Comparison of ENCODE assay signal across 12 cellular contexts in the genomic region with DNA sequence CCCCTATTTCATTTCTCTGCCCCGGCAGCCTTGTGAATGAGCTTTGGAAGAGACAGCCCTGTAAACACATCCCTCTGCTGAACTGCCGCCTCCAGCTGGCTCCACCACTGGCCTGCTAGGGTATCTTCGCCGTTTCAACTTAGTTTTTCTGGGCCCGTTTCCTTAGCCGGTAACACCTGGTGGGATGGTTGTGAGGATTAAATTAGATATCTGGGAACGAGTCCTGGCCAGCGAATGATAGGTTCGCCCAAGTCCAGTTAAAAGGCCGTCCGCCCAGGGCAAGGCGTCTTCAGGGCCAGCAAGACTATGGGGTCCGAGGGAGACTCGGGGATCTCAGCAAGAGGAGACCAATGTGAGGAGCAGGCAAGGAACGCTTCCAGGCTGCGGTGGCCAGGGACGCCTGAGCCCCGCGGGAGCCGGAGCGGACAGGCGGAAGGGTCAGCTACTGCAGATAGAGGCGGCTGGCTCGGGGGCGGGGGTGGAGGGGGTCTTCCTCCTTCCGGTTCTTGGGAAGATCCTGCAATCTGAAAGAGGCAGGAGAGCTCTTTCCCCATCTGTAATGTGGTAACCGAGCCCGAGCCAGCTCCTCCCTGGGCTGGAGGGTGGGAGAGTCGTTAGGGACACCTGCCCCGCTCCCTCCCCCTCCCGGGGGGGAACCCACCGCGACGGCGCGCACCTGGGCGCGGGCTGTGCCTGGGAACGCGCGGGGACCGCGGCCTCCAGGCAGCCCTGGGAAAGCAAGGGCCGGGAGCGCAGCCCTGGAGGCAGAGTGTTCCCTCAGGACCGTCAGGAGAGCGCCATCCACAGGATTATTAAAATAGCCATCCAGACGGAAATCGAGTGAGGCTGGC. TPM values are rescaled to one million over a fixed set of nuclear protein-coding genes. Genes with fewer than 3 reads are reported as not detected.
DNase-seq lines count a peak whose midpoint lies in the region; ATAC-seq, FAIRE-seq and TF ChIP-seq lines count a peak whose summit lies in the region.
"Had no signal": no experiment of that assay in that cellular context is flagged by ENCODE, and none has a peak within 500 bp of the region (broad histone marks: within the 10 kb centered on the region; RNA-seq: fewer than 3 reads in every experiment).

No MANE protein-coding gene starts in this region.

- no peaks in the 10 kb centered on the region for H3K36me3 ChIP-seq in ectodermal cell (ENCODE audit: control insufficient read depth, insufficient read depth, low read length)
- no peaks in the 10 kb centered on the region for H3K36me3 ChIP-seq in mesodermal cell (ENCODE audit: control insufficient read depth, insufficient read depth, low read length)
- no peaks in the 10 kb centered on the region for H3K36me3 ChIP-seq in uterus

- H3K27ac ChIP-seq in ectodermal cell (ENCODE audit: insufficient read depth, low read depth, low read length, poor library complexity, severe bottlenecking), result peak overlapping the region; percentile 82
- peak overlapping the region; percentile 57 for H3K27ac ChIP-seq in mesodermal cell (ENCODE audit: low read depth, low read length, severe bottlenecking)
- no peak overlapping the region for H3K27ac ChIP-seq in uterus

- peak; percentile 27 to 45 for ATAC-seq in left cardiac atrium
- no peak for ATAC-seq in Right ventricle myocardium superior (ENCODE audit: poor library complexity)

- intact Hi-C loops in left cardiac atrium (cut with DNase I), result no loop called here
- intact Hi-C loops in Right ventricle myocardium superior (cut with DNase I), result no loop called here
- intact Hi-C loops in uterus (cut with DNase I; ENCODE audit: low total_unique reads), result no loop called here

- no peak for TF ChIP-seq CTCF in uterus (IDR thresholded peaks at IDR 0.05)

- DNase-seq in left cardiac atrium, result no peak
- DNase-seq in Right ventricle myocardium superior, result no peak
- no peak for DNase-seq in uterus
- no peak for DNase-seq in activated CD4-positive, CD25-positive, alpha-beta regulatory T cell (lab: John Stamatoyannopoulos, UW)
- no peak for DNase-seq in NCI-H1417 treated with DMSO at 0.1 percent for 48 hours (lab: John Stamatoyannopoulos, UW)
- no peak for DNase-seq in frontal cortex (ENCODE audit: low spot score in 2 of 2)
- DNase-seq: CD4-positive, CD25-positive, alpha-beta regulatory T cell; NCI-H1105 treated with DMSO at 0.1 percent for 48 hours; T-helper 2 cell had no signal

- no peaks in the 10 kb centered on the region for H3K4me1 ChIP-seq in ectodermal cell (ENCODE audit: control insufficient read depth, insufficient read depth, low read length)
- H3K4me1 ChIP-seq in mesodermal cell (ENCODE audit: control insufficient read depth, insufficient read depth, low read length, poor library complexity, severe bottlenecking), result no peaks in the 10 kb centered on the region
- H3K4me1 ChIP-seq in uterus, result peaks cover 0 to 6% of the 10 kb centered on the region in 2 donors

- H3K4me3 ChIP-seq in ectodermal cell (ENCODE audit: insufficient read depth, low read depth, low read length) (peak overlapping the region; percentile 43), mesodermal cell (ENCODE audit: extremely low read depth, insufficient read depth, low read length, poor library complexity, severe bottlenecking) (peak overlapping the region; percentile 27), uterus (peak overlapping the region; percentile 21 to 33)

- no peak for FAIRE-seq in frontal cortex (lab: Jason Lieb, UNC)
- FAIRE-seq: islet of Langerhans had no signal

- H3K27me3 ChIP-seq in ectodermal cell (ENCODE audit: control insufficient read depth, insufficient read depth, low read length, poor library complexity, severe bottlenecking), result no peaks in the 10 kb centered on the region
- peaks cover 0 to 6% of the 10 kb centered on the region in 2 donors for H3K27me3 ChIP-seq in uterus

- WGBS in ectodermal cell, 2 experiments, result 3 to 4% methylated on average over 49 of the region's 49 CpGs
- 6 to 9% methylated on average over 34 to 39 of the region's 49 CpGs for WGBS in mesodermal cell (ENCODE audit: insufficient coverage in 2 of 2), 2 experiments

- H3K9me3 ChIP-seq in ectodermal cell (ENCODE audit: control insufficient read depth, low read length) (no peaks in the 10 kb centered on the region), mesodermal cell (ENCODE audit: control insufficient read depth, low read length) (no peaks in the 10 kb centered on the region), uterus (no peaks in the 10 kb centered on the region)

- no peak for TF ChIP-seq POLR2A in uterus (IDR thresholded peaks at IDR 0.05)

RNA-seq across cellular contexts. Expression of a gene that starts 4.5 kb away (rescaled TPM):
- total RNA-seq in left cardiac atrium (not detected), Right ventricle myocardium superior (not detected), uterus (1 to 10 TPM in 1 of 4 donors, not detected in 3; 2.0 TPM), frontal cortex (not detected)
- polyA plus RNA-seq in ectodermal cell (2013, experiment 1 of 4), result not detected
- not detected for polyA plus RNA-seq in ectodermal cell (2013, experiment 2 of 4)
- polyA plus RNA-seq in ectodermal cell (2013, experiment 3 of 4), result not detected
- not detected for polyA plus RNA-seq in ectodermal cell (2013, experiment 4 of 4)
- 0.55 TPM for polyA plus RNA-seq in mesodermal cell (2013, experiment 1 of 2)
- polyA plus RNA-seq in mesodermal cell (2013, experiment 2 of 2), result 0.91 TPM
- polyA plus RNA-seq: CD4-positive, CD25-positive, alpha-beta regulatory T cell had no signal

RNA-seq across cellular contexts. Expression of a gene that starts 17.9 kb away (rescaled TPM):
- total RNA-seq in left cardiac atrium (10 to 100 TPM; 19.1 to 28.4 TPM), Right ventricle myocardium superior (20.6 TPM), uterus (100 to 1,000 TPM in 1 of 4 donors, 10 to 100 TPM in 3; 23.2 to 130 (median 39.1) TPM), frontal cortex (14.7 TPM)
- 78.5 TPM for polyA plus RNA-seq in ectodermal cell (2013, experiment 1 of 4)
- 76.9 TPM for polyA plus RNA-seq in ectodermal cell (2013, experiment 2 of 4)
- polyA plus RNA-seq in ectodermal cell (2013, experiment 3 of 4), result 62.2 TPM
- 66.1 TPM for polyA plus RNA-seq in ectodermal cell (2013, experiment 4 of 4)
- polyA plus RNA-seq in mesodermal cell (2013, experiment 1 of 2), result 86.7 TPM
- polyA plus RNA-seq in mesodermal cell (2013, experiment 2 of 2), result 71.4 TPM

RNA-seq across cellular contexts. Expression of a gene that starts 32.0 kb away (rescaled TPM):
- total RNA-seq in left cardiac atrium (10 to 100 TPM; 50.8 to 60.8 TPM), Right ventricle myocardium superior (39.5 TPM), uterus (100 to 1,000 TPM in 1 of 4 donors, 10 to 100 TPM in 3; 62.9 to 123 (median 82.1) TPM), frontal cortex (157 TPM)
- 95.4 TPM for polyA plus RNA-seq in ectodermal cell (2013, experiment 1 of 4)
- polyA plus RNA-seq in ectodermal cell (2013, experiment 2 of 4), result 107 TPM
- 74.8 TPM for polyA plus RNA-seq in ectodermal cell (2013, experiment 3 of 4)
- 87.0 TPM for polyA plus RNA-seq in ectodermal cell (2013, experiment 4 of 4)
- 77.5 TPM for polyA plus RNA-seq in mesodermal cell (2013, experiment 1 of 2)
- polyA plus RNA-seq in mesodermal cell (2013, experiment 2 of 2), result 78.3 TPM

RNA-seq across cellular contexts. Expression of a gene that starts 49.2 kb away (rescaled TPM):
- total RNA-seq in left cardiac atrium (under 1 TPM; 0.41 to 0.63 TPM), Right ventricle myocardium superior (2.3 TPM), uterus (1 to 10 TPM in 1 of 4 donors, not detected in 3; 1.7 TPM), frontal cortex (not detected)
- 2.0 TPM for polyA plus RNA-seq in ectodermal cell (2013, experiment 1 of 4)
- 1.6 TPM for polyA plus RNA-seq in ectodermal cell (2013, experiment 2 of 4)
- polyA plus RNA-seq in ectodermal cell (2013, experiment 3 of 4), result 0.69 TPM
- 0.65 TPM for polyA plus RNA-seq in ectodermal cell (2013, experiment 4 of 4)
- polyA plus RNA-seq in mesodermal cell (2013, experiment 1 of 2), result 1.8 TPM
- polyA plus RNA-seq in mesodermal cell (2013, experiment 2 of 2), result 1.5 TPM

Comparison
In these comparisons a context has a peak if more than half of its experiments do, and no peak if none do; other contexts are left out.
1. H3K27ac ChIP-seq: peak in ectodermal cell (single experiment) and mesodermal cell (single experiment); none in uterus (0 of 2).
2. Peak in every context shown above with its lines, with median percentiles within 50 percentile points of each other: H3K4me3 ChIP-seq.